In genomic region chr4:114600066-114600552, GRCh38 we compare ENCODE assay signal across 1 cellular context.
TF ChIP-seq lines count a peak whose summit lies in the region.

No MANE protein-coding gene starts in this region.

TF ChIP-seq in HepG2, 621 proteins besides CTCF, POLR2A, EP300 and RAD21:
- TF ChIP-seq, protein P1, sequence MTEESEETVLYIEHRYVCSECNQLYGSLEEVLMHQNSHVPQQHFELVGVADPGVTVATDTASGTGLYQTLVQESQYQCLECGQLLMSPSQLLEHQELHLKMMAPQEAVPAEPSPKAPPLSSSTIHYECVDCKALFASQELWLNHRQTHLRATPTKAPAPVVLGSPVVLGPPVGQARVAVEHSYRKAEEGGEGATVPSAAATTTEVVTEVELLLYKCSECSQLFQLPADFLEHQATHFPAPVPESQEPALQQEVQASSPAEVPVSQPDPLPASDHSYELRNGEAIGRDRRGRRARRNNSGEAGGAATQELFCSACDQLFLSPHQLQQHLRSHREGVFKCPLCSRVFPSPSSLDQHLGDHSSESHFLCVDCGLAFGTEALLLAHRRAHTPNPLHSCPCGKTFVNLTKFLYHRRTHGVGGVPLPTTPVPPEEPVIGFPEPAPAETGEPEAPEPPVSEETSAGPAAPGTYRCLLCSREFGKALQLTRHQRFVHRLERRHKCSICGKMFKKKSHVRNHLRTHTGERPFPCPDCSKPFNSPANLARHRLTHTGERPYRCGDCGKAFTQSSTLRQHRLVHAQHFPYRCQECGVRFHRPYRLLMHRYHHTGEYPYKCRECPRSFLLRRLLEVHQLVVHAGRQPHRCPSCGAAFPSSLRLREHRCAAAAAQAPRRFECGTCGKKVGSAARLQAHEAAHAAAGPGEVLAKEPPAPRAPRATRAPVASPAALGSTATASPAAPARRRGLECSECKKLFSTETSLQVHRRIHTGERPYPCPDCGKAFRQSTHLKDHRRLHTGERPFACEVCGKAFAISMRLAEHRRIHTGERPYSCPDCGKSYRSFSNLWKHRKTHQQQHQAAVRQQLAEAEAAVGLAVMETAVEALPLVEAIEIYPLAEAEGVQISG (CRISPR knock-in tag; IDR thresholded peaks at IDR 0.05): no peak
- TF ChIP-seq, protein P2, sequence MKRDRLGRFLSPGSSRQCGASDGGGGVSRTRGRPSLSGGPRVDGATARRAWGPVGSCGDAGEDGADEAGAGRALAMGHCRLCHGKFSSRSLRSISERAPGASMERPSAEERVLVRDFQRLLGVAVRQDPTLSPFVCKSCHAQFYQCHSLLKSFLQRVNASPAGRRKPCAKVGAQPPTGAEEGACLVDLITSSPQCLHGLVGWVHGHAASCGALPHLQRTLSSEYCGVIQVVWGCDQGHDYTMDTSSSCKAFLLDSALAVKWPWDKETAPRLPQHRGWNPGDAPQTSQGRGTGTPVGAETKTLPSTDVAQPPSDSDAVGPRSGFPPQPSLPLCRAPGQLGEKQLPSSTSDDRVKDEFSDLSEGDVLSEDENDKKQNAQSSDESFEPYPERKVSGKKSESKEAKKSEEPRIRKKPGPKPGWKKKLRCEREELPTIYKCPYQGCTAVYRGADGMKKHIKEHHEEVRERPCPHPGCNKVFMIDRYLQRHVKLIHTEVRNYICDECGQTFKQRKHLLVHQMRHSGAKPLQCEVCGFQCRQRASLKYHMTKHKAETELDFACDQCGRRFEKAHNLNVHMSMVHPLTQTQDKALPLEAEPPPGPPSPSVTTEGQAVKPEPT (CRISPR knock-in tag; IDR thresholded peaks at IDR 0.05; ENCODE audit: low read depth): no peak
- TF ChIP-seq RXRA (CRISPR knock-in tag; IDR thresholded peaks at IDR 0.05) (no peak), MEF2D (CRISPR knock-in tag; IDR thresholded peaks at IDR 0.05) (no peak), ZBTB26 (CRISPR knock-in tag; IDR thresholded peaks at IDR 0.05; ENCODE audit: borderline replicate concordance) (no peak), TBP (CRISPR knock-in tag; IDR thresholded peaks at IDR 0.05) (no peak)
